Comparison of ENCODE assay signal across 15 cellular contexts in the genomic region with DNA sequence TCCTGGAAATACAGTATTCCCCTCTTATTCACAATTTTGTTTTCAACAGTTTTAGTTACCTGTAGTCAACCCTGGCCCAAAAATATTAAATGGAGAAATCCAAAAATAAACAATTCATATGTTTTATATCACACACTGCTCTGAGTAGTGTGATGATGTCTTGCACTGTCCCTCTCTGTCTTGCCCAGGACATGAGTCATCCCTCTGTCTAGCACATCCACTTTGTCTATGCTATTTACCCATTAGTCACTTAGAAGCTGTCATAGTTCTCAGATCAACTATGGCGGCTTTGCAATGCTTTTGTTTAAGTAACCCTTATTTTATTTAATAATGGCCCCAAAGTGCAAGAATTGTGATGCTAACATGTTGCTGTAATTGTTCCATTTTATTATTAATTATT.
"Had no signal": no experiment of that assay in that cellular context is flagged by ENCODE, and none has a peak within 500 bp of the region (broad histone marks: within the 10 kb centered on the region; RNA-seq: fewer than 3 reads in every experiment).

No MANE protein-coding gene starts in this region.

- H3K36me3 ChIP-seq: colonic mucosa, lower lobe of right lung, spleen, thoracic aorta, WERI-Rb-1 had no signal

- DNase-seq: activated CD4-positive, alpha-beta memory T cell treated with anti-CD3 and anti-CD28 coated beads for 36 hours; activated CD8-positive, alpha-beta memory T cell treated with anti-CD3 and anti-CD28 coated beads, Interleukin-2, amount 10 ng/mL, durations not matched to agents 7 days and 5 days; activated naive CD4-positive, alpha-beta T cell treated with anti-CD3 and anti-CD28 coated beads for 36 hours; activated T-cell treated with anti-CD3 and anti-CD28 coated beads, Interleukin-2, amount 50 U/mL, for 1 hour; central memory CD4-positive, alpha-beta T cell; colonic mucosa; foreskin fibroblast; lower lobe of right lung; midbrain; spleen; stimulated activated CD4-positive, alpha-beta T cell treated with anti-CD3 and anti-CD28 coated beads, Interleukin-1b, Interleukin-23, amount 100 ng/mL, for 48 hours; T-helper 17 cell; WERI-Rb-1 had no signal

- H3K27me3 ChIP-seq: colonic mucosa, spleen had no signal

- H3K4me3 ChIP-seq: colonic mucosa, lower lobe of right lung, spleen, thoracic aorta had no signal

- H3K4me1 ChIP-seq: colonic mucosa, lower lobe of right lung, spleen had no signal

- H3K9me3 ChIP-seq: colonic mucosa, lower lobe of right lung, spleen, thoracic aorta had no signal

- H3K27ac ChIP-seq: colonic mucosa, lower lobe of right lung, spleen, thoracic aorta, WERI-Rb-1 had no signal

- ATAC-seq: activated CD8-positive, alpha-beta memory T cell treated with anti-CD3 and anti-CD28 coated beads, Interleukin-2, amount 10 ng/mL, durations not matched to agents 7 days and 5 days; lower lobe of right lung; sciatic nerve; T-helper 17 cell had no signal
